ENCODE assay signal across 1 cellular context in genomic region chr3:131526801-131527347, GRCh38.
TF ChIP-seq lines count a peak whose summit lies in the region.

No MANE protein-coding gene starts in this region.

TF ChIP-seq in K562, 482 proteins besides CTCF, POLR2A, EP300 and RAD21 (continued from another document):
- peak; percentile 76 for TF ChIP-seq MGA (IDR thresholded peaks at IDR 0.05)
- TF ChIP-seq EP400 (IDR thresholded peaks at IDR 0.05): 0 out of 2 replicates have a peak, but pooled peaks have one; percentile 26
- TF ChIP-seq ZBTB12 (CRISPR knock-in tag; IDR thresholded peaks at IDR 0.05): no peak
- TF ChIP-seq RBM25 (IDR thresholded peaks at IDR 0.05; ENCODE audit: low read depth, low read length, severe bottlenecking): no peak
- TF ChIP-seq HDAC6 (IDR thresholded peaks at IDR 0.05; ENCODE audit: low read depth, low read length): no peak
